1 cellular context compared by ENCODE assay signal in genomic region chr4:9782136-9782436, GRCh38.
TF ChIP-seq lines count a peak whose summit lies in the region.

No MANE protein-coding gene starts in this region.

TF ChIP-seq in H1, 55 proteins besides CTCF, POLR2A, EP300 and RAD21:
- TF ChIP-seq RFX5 (IDR thresholded peaks at IDR 0.05; ENCODE audit: borderline replicate concordance, low read depth, low read length) (no peak), GTF2F1 (IDR thresholded peaks at IDR 0.05; ENCODE audit: borderline replicate concordance, low read depth, low read length) (no peak), BCL11A (IDR thresholded peaks at IDR 0.05; ENCODE audit: low read depth in 2 of 2, low read length in 2 of 2) (no peak)
